Comparison of ENCODE assay signal across 8 cellular contexts in the genomic region with DNA sequence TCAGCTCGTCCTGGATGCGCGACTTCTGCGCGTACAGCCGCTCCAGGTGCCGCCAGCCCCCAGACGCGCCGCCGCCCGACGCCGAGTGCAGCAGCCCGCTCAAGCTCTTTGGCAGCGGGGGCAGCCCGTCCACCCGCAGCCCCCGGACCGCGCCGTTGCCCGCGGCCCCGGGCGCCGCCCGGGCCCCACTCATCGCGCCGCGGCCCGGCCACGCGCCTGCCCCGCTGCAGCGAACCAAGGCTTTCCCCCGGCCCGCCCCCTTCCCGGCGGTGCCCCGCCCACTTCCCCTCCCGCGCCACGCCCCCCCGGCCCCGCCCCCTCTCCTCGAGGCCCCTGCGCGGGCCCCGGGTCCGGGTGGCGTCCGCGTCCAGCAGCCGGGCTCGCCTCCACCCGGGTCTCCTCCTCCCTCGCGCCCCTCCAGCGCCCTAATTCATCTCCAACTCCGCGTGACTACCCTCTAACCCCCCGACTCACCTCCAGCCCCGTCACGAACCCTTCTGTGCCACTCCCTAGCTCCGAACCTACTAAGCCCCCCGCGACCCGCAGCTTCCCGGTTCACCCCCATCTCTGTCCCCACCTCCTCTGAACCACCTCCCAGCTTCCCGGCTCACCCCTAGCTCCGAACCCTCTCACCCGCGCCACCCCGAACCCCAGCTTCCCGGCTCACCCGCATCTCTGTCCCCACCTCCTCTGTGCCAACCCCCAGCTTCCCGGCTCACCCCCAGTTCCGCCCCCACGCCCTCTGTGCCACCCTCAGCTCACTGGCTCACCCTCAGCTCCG. TPM values are rescaled to one million over a fixed set of nuclear protein-coding genes. Genes with fewer than 3 reads are reported as not detected.
DNase-seq lines count a peak whose midpoint lies in the region; ATAC-seq lines count a peak whose summit lies in the region.

A gene (minus strand): TSS at position 236 of the 781 bp plus-strand sequence. CDS start 43 bp downstream, at position 193.

- H3K4ac ChIP-seq in mesendoderm (ENCODE audit: low read depth, low read length) = peak within 1 kb of the TSS; percentile 73

- H3K27me3 ChIP-seq in mesendoderm (ENCODE audit: insufficient read depth, low read length, poor library complexity) = peaks cover 2% of the 10 kb centered on the region

- no CpG with 5 or more reads among the region's 82 CpGs for WGBS in mesendoderm (ENCODE audit: extremely low coverage, insufficient coverage, low lambda C conversion rate)

- peak within 1 kb of the TSS; percentile 75 for H3K4me2 ChIP-seq in mesendoderm (ENCODE audit: low read length)

- no peak within 1 kb of the TSS for H2BK15ac ChIP-seq in mesendoderm (replicated peaks; ENCODE audit: low read depth)

- peak within 1 kb of the TSS; percentile 16 for H2BK120ac ChIP-seq in mesendoderm (ENCODE audit: low read depth, low read length)

- no peak within 1 kb of the TSS for H2AK5ac ChIP-seq in mesendoderm (ENCODE audit: low read length)

- H3K18ac ChIP-seq in mesendoderm (ENCODE audit: low read length) = peak within 1 kb of the TSS; percentile 97

- H4K8ac ChIP-seq in mesendoderm (ENCODE audit: low read depth, low read length) = no peak within 1 kb of the TSS

- peaks cover 4% of the 10 kb centered on the region for H3K79me1 ChIP-seq in mesendoderm (ENCODE audit: low read length)

- H2BK5ac ChIP-seq in mesendoderm (ENCODE audit: low read length) = no peak within 1 kb of the TSS

- H3K27ac ChIP-seq in mesendoderm (ENCODE audit: low read depth, low read length) = peak within 1 kb of the TSS; percentile 2

- H3K36me3 ChIP-seq in mesendoderm (ENCODE audit: control insufficient read depth, insufficient read depth, low read length) = no peaks in the 10 kb centered on the region

- peaks cover 8% of the 10 kb centered on the region for H3K4me1 ChIP-seq in mesendoderm (ENCODE audit: control insufficient read depth, low read depth, low read length)

- peak within 1 kb of the TSS; percentile 77 for H3K9ac ChIP-seq in mesendoderm (ENCODE audit: low read length)

- H3K79me2 ChIP-seq in mesendoderm (ENCODE audit: control insufficient read depth, insufficient read depth, low read length) = peaks cover 6% of the 10 kb centered on the region

- peak within 1 kb of the TSS; percentile 55 for H3K4me3 ChIP-seq in mesendoderm (ENCODE audit: low read length)

- ATAC-seq in GM21515 (IDR thresholded peaks at IDR 0.05; ENCODE audit: unreplicated experiment) (peak; percentile 66), GM18858 (IDR thresholded peaks at IDR 0.05; ENCODE audit: unreplicated experiment) (no peak)

- no peak within 1 kb of the TSS for H4K5ac ChIP-seq in mesendoderm (ENCODE audit: low read length)

- H3K23ac ChIP-seq in mesendoderm (ENCODE audit: low read length) = no peak within 1 kb of the TSS

- peak; percentile 97 for DNase-seq in D341Med (ENCODE audit: low spot score)
- DNase-seq in Kasumi-1 (lab: John Stamatoyannopoulos, UW) = peak; percentile 11 to 18
- DNase-seq in activated CD4-positive, alpha-beta T cell treated with anti-CD3 and anti-CD28 coated beads, Interleukin-2, amount 50 U/mL, for 48 hours = peak; percentile 75 to 76
- peak; percentile 64 for DNase-seq in effector CD4-positive, alpha-beta T cell
- DNase-seq in mesendoderm = peak; percentile 23
- peak; percentile 56 for DNase-seq in stimulated activated CD8-positive, alpha-beta memory T cell treated with anti-CD3 and anti-CD28 coated beads, Interleukin-15, amount 100 ng/mL, for 1 hour (ENCODE audit: low read depth)

- peak within 1 kb of the TSS; percentile 90 for H3K56ac ChIP-seq in mesendoderm (ENCODE audit: low read length)

RNA-seq across cellular contexts. Expression of the gene that starts here (rescaled TPM):
- polyA plus RNA-seq in mesendoderm (2013, experiment 1 of 2) = 7.8 TPM
- polyA plus RNA-seq in mesendoderm (2013, experiment 2 of 2) = 7.2 TPM

Comparison
In these comparisons a context has a peak if more than half of its experiments do, and no peak if none do; other contexts are left out.
1. DNase-seq: peak in every context shown above with its lines; median percentile 97 in D341Med; 76 in activated CD4-positive, alpha-beta T cell treated with anti-CD3 and anti-CD28 coated beads, Interleukin-2, amount 50 U/mL, for 48 hours; 64 in effector CD4-positive, alpha-beta T cell; 56 in stimulated activated CD8-positive, alpha-beta memory T cell treated with anti-CD3 and anti-CD28 coated beads, Interleukin-15, amount 100 ng/mL, for 1 hour; 23 in mesendoderm; 14 in Kasumi-1.